In the genomic region with DNA sequence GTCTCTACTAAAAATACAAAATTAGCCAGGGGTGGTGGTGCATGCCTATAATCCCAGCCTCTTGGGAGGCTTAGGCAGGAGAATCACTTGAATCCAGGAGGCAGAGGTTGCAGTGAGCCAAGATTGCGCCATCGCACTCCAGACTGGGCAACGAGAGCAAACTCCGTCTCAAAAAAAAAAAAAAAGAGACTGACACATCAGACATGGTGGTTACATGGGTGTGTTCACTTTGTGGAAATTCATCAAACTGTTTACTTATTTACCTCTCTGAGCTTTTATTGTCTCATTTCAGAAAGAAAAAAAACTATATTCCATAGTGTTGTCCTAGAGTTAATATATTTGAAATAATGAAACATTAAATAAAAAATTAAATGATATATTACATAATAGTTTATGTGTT, we compare ENCODE assay signal across 2 cellular contexts.
A peak's percentile ranks its signal among the peaks of the same experiment; 100 is the strongest.
TF ChIP-seq lines count a peak whose summit lies in the region.

No MANE protein-coding gene starts in this region.

TF ChIP-seq in IMR-90, 13 proteins besides CTCF, POLR2A, EP300 and RAD21:
- TF ChIP-seq CEBPB (IDR thresholded peaks at IDR 0.05; ENCODE audit: low read depth, low read length) (0 out of 2 replicates have a peak, but pooled peaks have one; percentile 3), BHLHE40 (IDR thresholded peaks at IDR 0.05; ENCODE audit: low read depth, low read length) (no peak)
TF ChIP-seq in IMR-90: peak in this region for 1.

TF ChIP-seq in K562, 482 proteins besides CTCF, POLR2A, EP300 and RAD21:
- TF ChIP-seq CEBPB (tag; IDR thresholded peaks at IDR 0.05) (peak; percentile 56; the same call in 1 of the 2 replicates), CEBPG (CRISPR knock-in tag; IDR thresholded peaks at IDR 0.05) (no peak), CEBPG (tag; conservative IDR thresholded peaks at IDR 0.05 in 1 of 2, IDR thresholded peaks at IDR 0.05 in 1 of 2) (peak in 1 of 2 experiments; percentile 52; a peak in 2 of 4 replicates), GATAD2A (IDR thresholded peaks at IDR 0.05) (no peak)
